17 cellular contexts compared by ENCODE assay signal in the genomic region with DNA sequence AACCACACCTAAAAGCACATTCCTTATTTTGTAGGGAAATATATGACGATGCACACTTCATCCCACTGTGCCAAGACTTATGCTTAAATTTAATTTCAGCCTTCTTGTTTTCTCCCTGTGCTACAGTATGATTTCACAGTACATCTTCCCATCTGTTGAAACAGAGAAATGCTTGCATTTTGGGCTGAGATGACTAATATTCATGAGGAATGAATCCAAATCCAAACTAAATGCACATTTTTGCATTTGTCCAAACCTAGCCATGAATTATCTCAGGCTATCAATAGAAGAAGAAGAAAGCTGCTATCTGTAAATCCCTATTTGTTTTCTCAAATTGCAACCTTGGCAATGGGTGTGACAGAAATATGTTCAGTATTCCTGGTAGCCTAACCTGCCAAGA.
"Had no signal": no experiment of that assay in that cellular context is flagged by ENCODE, and none has a peak within 500 bp of the region (broad histone marks: within the 10 kb centered on the region; RNA-seq: fewer than 3 reads in every experiment).

No MANE protein-coding gene starts in this region.

- H3K27ac ChIP-seq: breast epithelium, thoracic aorta had no signal

- H3K9me3 ChIP-seq: breast epithelium, thoracic aorta had no signal

- H3K36me3 Mint-ChIP-seq: activated CD8-positive, alpha-beta memory T cell treated with anti-CD3 and anti-CD28 coated beads, Interleukin-2, amount 10 ng/mL, durations not matched to agents 7 days and 5 days had no signal

- DNase-seq: activated CD4-positive, alpha-beta T cell treated with anti-CD3 and anti-CD28 coated beads, Interleukin-2, amount 50 U/mL, for 4 hours; activated CD4-positive, CD25-positive, alpha-beta regulatory T cell treated with anti-CD3 and anti-CD28 coated beads, Interleukin-2, amount 50 U/mL, for 72 hours; activated CD8-positive, alpha-beta memory T cell treated with anti-CD3 and anti-CD28 coated beads, Interleukin-2, amount 10 ng/mL, durations not matched to agents 7 days and 5 days; activated effector memory CD4-positive, alpha-beta T cell treated with anti-CD3 and anti-CD28 coated beads, Interleukin-2, amount 50 U/mL, for 16 hours; activated T-cell treated with anti-CD3 and anti-CD28 coated beads, Interleukin-2, amount 50 U/mL, for 4 hours; nephron progenitor cell; stimulated activated CD4-positive, alpha-beta T cell treated with anti-CD3 and anti-CD28 coated beads, Interleukin-15, amount 100 ng/mL, for 24 hours; stimulated activated CD4-positive, alpha-beta T cell treated with anti-CD3 and anti-CD28 coated beads, Interleukin-4, amount 100 ng/mL, for 24 hours; SW 1271 had no signal

- H3K4me1 Mint-ChIP-seq: activated CD8-positive, alpha-beta memory T cell treated with anti-CD3 and anti-CD28 coated beads, Interleukin-2, amount 10 ng/mL, durations not matched to agents 7 days and 5 days had no signal

- H3K27me3 ChIP-seq: breast epithelium had no signal

- H3K27ac Mint-ChIP-seq: activated CD8-positive, alpha-beta memory T cell treated with anti-CD3 and anti-CD28 coated beads, Interleukin-2, amount 10 ng/mL, durations not matched to agents 7 days and 5 days; activated naive CD8-positive, alpha-beta T cell; nephron progenitor cell; stimulated activated naive CD8-positive, alpha-beta T cell treated with anti-CD3 and anti-CD28 coated beads, Interleukin-15, Interleukin-2, amounts not matched to agents 100 ng/mL and 50 ng/mL, for 24 hours; T-helper 2 cell treated with Interferon-gamma antibody and Interleukin-4, amounts not matched to agents 5 μg/mL and 100 μg/mL, for 36 hours had no signal

- H3K4me3 Mint-ChIP-seq: activated CD8-positive, alpha-beta memory T cell treated with anti-CD3 and anti-CD28 coated beads, Interleukin-2, amount 10 ng/mL, durations not matched to agents 7 days and 5 days; activated naive CD8-positive, alpha-beta T cell; activated T-cell treated with anti-CD3 and anti-CD28 coated beads, Interleukin-2, amount 50 U/mL, for 4 hours; nephron progenitor cell; stimulated activated naive CD8-positive, alpha-beta T cell treated with anti-CD3 and anti-CD28 coated beads, Interleukin-15, Interleukin-2, amounts not matched to agents 100 ng/mL and 50 ng/mL, for 24 hours; T-helper 2 cell treated with Interferon-gamma antibody and Interleukin-4, amounts not matched to agents 5 μg/mL and 100 μg/mL, for 36 hours had no signal

- H3K9me3 Mint-ChIP-seq: activated T-cell treated with anti-CD3 and anti-CD28 coated beads, Interleukin-2, amount 50 U/mL, for 4 hours; nephron progenitor cell; stimulated activated naive CD8-positive, alpha-beta T cell treated with anti-CD3 and anti-CD28 coated beads, Interleukin-15, Interleukin-2, amounts not matched to agents 100 ng/mL and 50 ng/mL, for 24 hours; T-helper 2 cell treated with Interferon-gamma antibody and Interleukin-4, amounts not matched to agents 5 μg/mL and 100 μg/mL, for 36 hours had no signal

- FAIRE-seq: endometrium had no signal

- ATAC-seq: activated CD8-positive, alpha-beta memory T cell treated with anti-CD3 and anti-CD28 coated beads, Interleukin-2, amount 10 ng/mL, durations not matched to agents 7 days and 5 days; activated T-cell treated with anti-CD3 and anti-CD28 coated beads, Interleukin-2, amount 50 U/mL, for 4 hours; esophagus mucosa had no signal

- H3K27me3 Mint-ChIP-seq: activated CD8-positive, alpha-beta memory T cell treated with anti-CD3 and anti-CD28 coated beads, Interleukin-2, amount 10 ng/mL, durations not matched to agents 7 days and 5 days; activated naive CD8-positive, alpha-beta T cell; stimulated activated naive CD8-positive, alpha-beta T cell treated with anti-CD3 and anti-CD28 coated beads, Interleukin-15, Interleukin-2, amounts not matched to agents 100 ng/mL and 50 ng/mL, for 24 hours had no signal

- H3K4me3 ChIP-seq: breast epithelium, lung, thoracic aorta had no signal

- H3K36me3 ChIP-seq: breast epithelium, thoracic aorta had no signal
